Comparison of ENCODE assay signal across 16 cellular contexts in the genomic region with DNA sequence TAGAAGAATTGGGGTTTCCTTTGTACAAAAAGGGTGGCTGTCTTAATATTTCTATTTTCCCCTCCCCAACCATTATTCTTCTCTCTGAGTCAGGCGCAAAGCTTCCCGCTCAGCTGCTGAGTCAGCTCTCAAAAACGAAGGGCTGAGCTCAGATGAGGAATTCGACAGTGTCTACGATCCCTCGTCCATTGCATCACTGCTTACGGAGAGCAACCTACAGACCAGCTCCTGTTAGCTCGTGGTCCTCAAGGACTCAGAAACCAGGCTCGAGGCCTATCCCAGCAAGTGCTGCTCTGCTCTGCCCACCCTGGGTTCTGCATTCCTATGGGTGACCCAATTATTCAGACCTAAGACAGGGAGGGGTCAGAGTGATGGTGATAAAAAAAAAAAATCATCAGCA. TPM values are rescaled to one million over a fixed set of nuclear protein-coding genes. Genes with fewer than 3 reads are reported as not detected.
DNase-seq lines count a peak whose midpoint lies in the region; ATAC-seq, FAIRE-seq and TF ChIP-seq lines count a peak whose summit lies in the region.
"Had no signal": no experiment of that assay in that cellular context is flagged by ENCODE, and none has a peak within 500 bp of the region (broad histone marks: within the 10 kb centered on the region; RNA-seq: fewer than 3 reads in every experiment).

No MANE protein-coding gene starts in this region.

- H3K27me3 ChIP-seq in MG63 (no peaks in the 10 kb centered on the region), bronchial epithelial cell (ENCODE audit: control insufficient read depth, insufficient read depth, low read length) (no peaks in the 10 kb centered on the region), psoas muscle (ENCODE audit: insufficient read depth in 3 of 3, low read length in 2 of 3) (no peaks in the 10 kb centered on the region)
- no peaks in the 10 kb centered on the region for H3K27me3 ChIP-seq in CD8-positive, alpha-beta memory T cell (ENCODE audit: insufficient read depth, low read length, poor library complexity, severe bottlenecking)
- H3K27me3 ChIP-seq: thyroid gland had no signal

- no peak overlapping the region for H3K4me3 Mint-ChIP-seq in mesothelial cell of epicardium
- no peak overlapping the region for H3K4me3 Mint-ChIP-seq in CD8-positive, alpha-beta memory T cell
- H3K4me3 Mint-ChIP-seq: activated T-cell treated with anti-CD3 and anti-CD28 coated beads, Interleukin-2, amount 50 U/mL, for 24 hours had no signal

- H3K4me3 ChIP-seq in MG63 = no peak overlapping the region
- H3K4me3 ChIP-seq in bronchial epithelial cell (ENCODE audit: low read depth, low read length) = no peak overlapping the region
- H3K4me3 ChIP-seq in psoas muscle = no peak overlapping the region
- no peak overlapping the region for H3K4me3 ChIP-seq in CD8-positive, alpha-beta memory T cell (ENCODE audit: low read length)
- H3K4me3 ChIP-seq: thyroid gland had no signal

- POLR2A ChIA-PET in CD8-positive, alpha-beta memory T cell (lab: Charles Lee) = no interaction called here

- intact Hi-C loops in psoas muscle (cut with DNase I) = loop anchor here (5.0 kb wide), 2 partner anchors 90 to 195 kb away; no protein-coding TSS in a partner anchor

- H3K9me3 Mint-ChIP-seq in mesothelial cell of epicardium = no peaks in the 10 kb centered on the region
- H3K9me3 Mint-ChIP-seq in CD8-positive, alpha-beta memory T cell = no peaks in the 10 kb centered on the region
- H3K9me3 Mint-ChIP-seq: activated T-cell treated with anti-CD3 and anti-CD28 coated beads, Interleukin-2, amount 50 U/mL, for 24 hours had no signal

- WGBS in psoas muscle, 3 donors = 90 to 93% (median 91%) methylated on average over 9 of the region's 9 CpGs

- no peak for TF ChIP-seq CTCF in bronchial epithelial cell (IDR thresholded peaks at IDR 0.05; ENCODE audit: insufficient read depth, low read length, severe bottlenecking)
- TF ChIP-seq CTCF in mesothelial cell of epicardium (IDR thresholded peaks at IDR 0.05; ENCODE audit: unreplicated experiment) = no peak
- TF ChIP-seq CTCF in psoas muscle (IDR thresholded peaks at IDR 0.05) = no peak

- no peak overlapping the region for H3K27ac ChIP-seq in psoas muscle
- no peak overlapping the region for H3K27ac ChIP-seq in CD8-positive, alpha-beta memory T cell (ENCODE audit: low read depth, low read length)
- H3K27ac ChIP-seq: thyroid gland, WERI-Rb-1 had no signal

- CTCF ChIA-PET in CD8-positive, alpha-beta memory T cell (lab: Charles Lee) = interaction anchor here (0.9 kb wide), 1 partner anchor 12 kb away, joined by 3 read pairs; no protein-coding TSS in a partner anchor

- ATAC-seq in psoas muscle = no peak

- H3K9me3 ChIP-seq in MG63 = no peaks in the 10 kb centered on the region
- H3K9me3 ChIP-seq in psoas muscle = no peaks in the 10 kb centered on the region
- H3K9me3 ChIP-seq in CD8-positive, alpha-beta memory T cell (ENCODE audit: low read length) = no peaks in the 10 kb centered on the region
- H3K9me3 ChIP-seq: thyroid gland had no signal

- H3K36me3 Mint-ChIP-seq in mesothelial cell of epicardium = peaks cover 8% of the 10 kb centered on the region
- H3K36me3 Mint-ChIP-seq in CD8-positive, alpha-beta memory T cell = peaks cover 0 to 5% (median 0%) of the 10 kb centered on the region in 3 donors

- no peaks in the 10 kb centered on the region for H3K27me3 Mint-ChIP-seq in mesothelial cell of epicardium (ENCODE audit: low read depth)
- H3K27me3 Mint-ChIP-seq in CD8-positive, alpha-beta memory T cell = peaks cover 2 to 9% of the 10 kb centered on the region in 2 donors

- H3K4me1 ChIP-seq in psoas muscle = no peaks in the 10 kb centered on the region
- H3K4me1 ChIP-seq in CD8-positive, alpha-beta memory T cell (ENCODE audit: insufficient read depth, low read length) = peaks cover 17% of the 10 kb centered on the region

- peak; percentile 76 for FAIRE-seq in bronchial epithelial cell (lab: Jason Lieb, UNC)
- no peak for FAIRE-seq in GM19239 (lab: Jason Lieb, UNC)

- DNase-seq in AG20443 (ENCODE audit: low spot score) (peak; percentile 88), MG63 (peak; percentile 56), bronchial epithelial cell (ENCODE audit: low read depth) (peak; percentile 95), mesothelial cell of epicardium (ENCODE audit: low spot score in 2 of 2, unreplicated experiment in 2 of 2) (no peak), psoas muscle (no peak), GM19239 (ENCODE audit: insufficient read length, low spot score) (no peak), middle frontal gyrus (ENCODE audit: extremely low spot score, low spot score) (no peak)
- no peak for DNase-seq in CD8-positive, alpha-beta memory T cell
- DNase-seq: activated T-cell treated with anti-CD3 and anti-CD28 coated beads, Interleukin-2, amount 50 U/mL, for 24 hours; Calu3; central memory CD4-positive, alpha-beta T cell; NCI-H2029; OCI-M1; retina; thyroid gland; WERI-Rb-1 had no signal

- peak overlapping the region; percentile 50 for H3K27ac Mint-ChIP-seq in mesothelial cell of epicardium
- H3K27ac Mint-ChIP-seq in CD8-positive, alpha-beta memory T cell = peak overlapping the region in 1 of 8 donors; percentile 21
- H3K27ac Mint-ChIP-seq: activated T-cell treated with anti-CD3 and anti-CD28 coated beads, Interleukin-2, amount 50 U/mL, for 24 hours had no signal

- peaks cover 19% of the 10 kb centered on the region for H3K4me1 Mint-ChIP-seq in mesothelial cell of epicardium
- peaks cover 23 to 26% (median 23%) of the 10 kb centered on the region in 3 donors for H3K4me1 Mint-ChIP-seq in CD8-positive, alpha-beta memory T cell

- H3K36me3 ChIP-seq in MG63 (no peaks in the 10 kb centered on the region), bronchial epithelial cell (ENCODE audit: control insufficient read depth, insufficient read depth, low read length) (no peaks in the 10 kb centered on the region), psoas muscle (ENCODE audit: insufficient read depth in 1 of 2, low read depth in 1 of 2) (no peaks in the 10 kb centered on the region)
- no peaks in the 10 kb centered on the region for H3K36me3 ChIP-seq in CD8-positive, alpha-beta memory T cell (ENCODE audit: insufficient read depth, low read length)
- H3K36me3 ChIP-seq: thyroid gland, WERI-Rb-1 had no signal

RNA-seq across cellular contexts. Expression of a gene that starts 3.0 kb away (rescaled TPM):
- total RNA-seq in MG63 (2014; rRNA removed; shearing (Covaris generic); ENCODE audit: low replicate concordance) = 18.8 and 19.8 TPM in 2 replicates
- total RNA-seq in bronchial epithelial cell = 25.0 and 54.3 TPM in 2 replicates
- total RNA-seq in mesothelial cell of epicardium = 14.8 to 17.3 TPM (median 17.3 TPM) in 3 replicates
- total RNA-seq in psoas muscle = 1 to 10 TPM in 3 of 4 donors, under 1 TPM in 1; 0.97 to 5.3 (median 1.7) TPM
- 1 to 10 TPM in 2 of 3 donors, under 1 TPM in 1; 0.86 to 3.0 (median 1.1) TPM for polyA plus RNA-seq in psoas muscle
- total RNA-seq in CD8-positive, alpha-beta memory T cell = 1 to 10 TPM; 2.0 to 2.3 TPM
- polyA plus RNA-seq in CD8-positive, alpha-beta memory T cell = 1.8 TPM

RNA-seq across cellular contexts. Expression of a gene that starts 25.9 kb away (rescaled TPM):
- total RNA-seq in MG63 (2014; rRNA removed; shearing (Covaris generic); ENCODE audit: low replicate concordance) = 0.05 TPM in 1 of 2 replicates, not detected in the other
- 4.2 and 12.5 TPM in 2 replicates for total RNA-seq in bronchial epithelial cell
- total RNA-seq in mesothelial cell of epicardium = 37.5 to 39.1 TPM (median 38.9 TPM) in 3 replicates
- total RNA-seq in psoas muscle = under 1 TPM in 2 of 4 donors, not detected in 2; 0.10 to 0.21 TPM
- polyA plus RNA-seq in psoas muscle = under 1 TPM; 0.03 to 0.12 (median 0.05) TPM
- 1 to 10 TPM; 1.1 to 1.6 TPM for total RNA-seq in CD8-positive, alpha-beta memory T cell
- 0.36 TPM for polyA plus RNA-seq in CD8-positive, alpha-beta memory T cell

Comparison
In these comparisons a context has a peak if more than half of its experiments do, and no peak if none do; other contexts are left out.
1. DNase-seq: peak in AG20443 (single experiment), MG63 (single experiment) and bronchial epithelial cell (single experiment); none in mesothelial cell of epicardium (0 of 2), psoas muscle (0 of 2), GM19239 (single experiment), CD8-positive, alpha-beta memory T cell (0 of 5) and middle frontal gyrus (single experiment).